ENCODE assay signal across 20 cellular contexts in genomic region chr22:49998718-49999062, GRCh38. TPM values are rescaled to one million over a fixed set of nuclear protein-coding genes. Genes with fewer than 3 reads are reported as not detected.
DNase-seq lines count a peak whose midpoint lies in the region; ATAC-seq, FAIRE-seq and TF ChIP-seq lines count a peak whose summit lies in the region.
"Had no signal": no experiment of that assay in that cellular context is flagged by ENCODE, and none has a peak within 500 bp of the region (broad histone marks: within the 10 kb centered on the region; RNA-seq: fewer than 3 reads in every experiment).

No MANE protein-coding gene starts in this region.

- peak overlapping the region; percentile 34 for H3K4me3 Mint-ChIP-seq in mesothelial cell of epicardium
- H3K4me3 Mint-ChIP-seq: activated CD4-positive, alpha-beta T cell treated with anti-CD3 and anti-CD28 coated beads for 36 hours; CD4-positive, alpha-beta T cell had no signal

- peaks cover 6% of the 10 kb centered on the region for H3K4me1 Mint-ChIP-seq in mesothelial cell of epicardium

- no peaks in the 10 kb centered on the region for H3K36me3 Mint-ChIP-seq in mesothelial cell of epicardium

- H3K27me3 Mint-ChIP-seq in mesothelial cell of epicardium (ENCODE audit: low read depth), result peaks cover 38% of the 10 kb centered on the region

- H3K4me1 ChIP-seq in right atrium auricular region, result peaks cover 0 to 5% of the 10 kb centered on the region in 2 donors
- H3K4me1 ChIP-seq in upper lobe of right lung, result no peaks in the 10 kb centered on the region
- H3K4me1 ChIP-seq: ascending aorta had no signal

- H3K27ac Mint-ChIP-seq in mesothelial cell of epicardium, result no peak overlapping the region
- H3K27ac Mint-ChIP-seq: activated CD4-positive, alpha-beta T cell treated with anti-CD3 and anti-CD28 coated beads for 36 hours; CD4-positive, alpha-beta T cell had no signal

- H3K9me3 Mint-ChIP-seq in mesothelial cell of epicardium, result no peaks in the 10 kb centered on the region
- H3K9me3 Mint-ChIP-seq: CD4-positive, alpha-beta T cell had no signal

- ATAC-seq in upper lobe of right lung (no peak), HG03108 (IDR thresholded peaks at IDR 0.05; ENCODE audit: unreplicated experiment) (no peak), HG03520 (IDR thresholded peaks at IDR 0.05; ENCODE audit: unreplicated experiment) (no peak)

- H3K36me3 ChIP-seq in right atrium auricular region, result no peaks in the 10 kb centered on the region
- no peaks in the 10 kb centered on the region for H3K36me3 ChIP-seq in bronchial epithelial cell (ENCODE audit: control insufficient read depth, insufficient read depth, low read length)
- H3K36me3 ChIP-seq in upper lobe of right lung, result no peaks in the 10 kb centered on the region
- H3K36me3 ChIP-seq: ascending aorta, left ventricle myocardium inferior had no signal

- TF ChIP-seq CTCF in right atrium auricular region (IDR thresholded peaks at IDR 0.05) (no peak), bronchial epithelial cell (IDR thresholded peaks at IDR 0.05; ENCODE audit: insufficient read depth, low read length, severe bottlenecking) (no peak), mesothelial cell of epicardium (IDR thresholded peaks at IDR 0.05; ENCODE audit: unreplicated experiment) (no peak), upper lobe of right lung (IDR thresholded peaks at IDR 0.05) (no peak)

- no peaks in the 10 kb centered on the region for H3K27me3 ChIP-seq in right atrium auricular region
- no peaks in the 10 kb centered on the region for H3K27me3 ChIP-seq in bronchial epithelial cell (ENCODE audit: control insufficient read depth, insufficient read depth, low read length)
- no peaks in the 10 kb centered on the region for H3K27me3 ChIP-seq in upper lobe of right lung
- H3K27me3 ChIP-seq: ascending aorta had no signal

- FAIRE-seq in bronchial epithelial cell (lab: Jason Lieb, UNC), result peak; percentile 98
- FAIRE-seq: H54 had no signal

- intact Hi-C loops in cardiac septum (cut with DNase I) (no loop called here), upper lobe of right lung (cut with DNase I) (no loop called here)

- peak; percentile 26 for DNase-seq in cardiac septum (ENCODE audit: low spot score)
- no peak for DNase-seq in right atrium auricular region (ENCODE audit: low spot score)
- DNase-seq in bronchial epithelial cell (ENCODE audit: low read depth), result no peak
- DNase-seq in mesothelial cell of epicardium (ENCODE audit: low spot score in 2 of 2, unreplicated experiment in 2 of 2), result no peak
- DNase-seq in upper lobe of right lung, result peak; percentile 54
- DNase-seq in AG08396 (ENCODE audit: low spot score), result no peak
- DNase-seq: CD4-positive, alpha-beta T cell; DMS53; KBM-7; left ventricle myocardium inferior; MV-4-11; NCI-H2029; NCI-H510A treated with DMSO at 0.1 percent for 48 hours had no signal

- H3K4me3 ChIP-seq in right atrium auricular region, result no peak overlapping the region
- H3K4me3 ChIP-seq in bronchial epithelial cell (ENCODE audit: low read depth, low read length), result no peak overlapping the region
- H3K4me3 ChIP-seq in upper lobe of right lung, result no peak overlapping the region

- H3K9me3 ChIP-seq in right atrium auricular region (no peaks in the 10 kb centered on the region), upper lobe of right lung (no peaks in the 10 kb centered on the region)
- H3K9me3 ChIP-seq: ascending aorta, left ventricle myocardium inferior had no signal

- H3K27ac ChIP-seq in right atrium auricular region, result no peak overlapping the region
- no peak overlapping the region for H3K27ac ChIP-seq in upper lobe of right lung
- H3K27ac ChIP-seq: ascending aorta, left ventricle myocardium inferior, RWPE1 had no signal

RNA-seq across cellular contexts. Expression of gene IL17REL, which starts 13.9 kb away (rescaled TPM):
- total RNA-seq in cardiac septum, result not detected
- not detected for total RNA-seq in right atrium auricular region
- not detected in 2 replicates for total RNA-seq in bronchial epithelial cell
- total RNA-seq in mesothelial cell of epicardium, result 0.29 to 0.31 TPM (median 0.31 TPM) in 3 replicates
- not detected for total RNA-seq in upper lobe of right lung
- total RNA-seq: ascending aorta; CD4-positive, alpha-beta T cell; left ventricle myocardium inferior; skeletal muscle tissue had no signal

RNA-seq across cellular contexts. Expression of gene PIM3, which starts 38.1 kb away (rescaled TPM):
- total RNA-seq in cardiac septum (31.3 TPM), right atrium auricular region (10 to 100 TPM; 64.5 to 66.9 TPM), bronchial epithelial cell (67.1 and 130 TPM in 2 replicates), mesothelial cell of epicardium (57.5 to 62.5 TPM (median 59.8 TPM) in 3 replicates), upper lobe of right lung (119 TPM)

RNA-seq across cellular contexts. Expression of gene TTLL8, which starts 59.4 kb away (rescaled TPM):
- not detected for total RNA-seq in cardiac septum
- not detected for total RNA-seq in right atrium auricular region
- not detected in 2 replicates for total RNA-seq in bronchial epithelial cell
- total RNA-seq in mesothelial cell of epicardium, result 0.11 to 0.44 TPM (median 0.13 TPM) in 3 replicates
- not detected for total RNA-seq in upper lobe of right lung
- total RNA-seq: activated CD4-positive, alpha-beta T cell treated with anti-CD3 and anti-CD28 coated beads for 36 hours; ascending aorta; CD4-positive, alpha-beta T cell; left ventricle myocardium inferior; skeletal muscle tissue had no signal

Comparison
In these comparisons a context has a peak if more than half of its experiments do, and no peak if none do; other contexts are left out.
1. DNase-seq: peak in cardiac septum (single experiment) and upper lobe of right lung (single experiment); none in right atrium auricular region (single experiment), bronchial epithelial cell (single experiment), mesothelial cell of epicardium (0 of 2) and AG08396 (single experiment).